ENCODE assay signal across 15 cellular contexts in genomic region chr11:2570841-2571597, GRCh38.
"Had no signal": no experiment of that assay in that cellular context is flagged by ENCODE, and none has a peak within 500 bp of the region (broad histone marks: within the 10 kb centered on the region; RNA-seq: fewer than 3 reads in every experiment).

No MANE protein-coding gene starts in this region.

- ATAC-seq: activated CD8-positive, alpha-beta T cell treated with anti-CD3 and anti-CD28 coated beads, Interleukin-2, amount 10 ng/mL, durations not matched to agents 7 days and 5 days; foreskin keratinocyte; naive thymus-derived CD4-positive, alpha-beta T cell had no signal

- FAIRE-seq: TTC549 had no signal

- H3K4me3 ChIP-seq: hepatocyte, lung, tibial artery had no signal

- H3K9me3 ChIP-seq: tibial artery had no signal

- H3K4me1 ChIP-seq: foreskin keratinocyte, tibial artery had no signal

- H3K27me3 ChIP-seq: foreskin keratinocyte, hepatocyte, tibial artery had no signal

- H3K36me3 ChIP-seq: tibial artery had no signal

- H3K27ac ChIP-seq: foreskin keratinocyte, hepatocyte, tibial artery had no signal

- DNase-seq: activated CD4-positive, alpha-beta T cell treated with anti-CD3 and anti-CD28 coated beads for 1 hour; activated CD4-positive, alpha-beta T cell treated with anti-CD3 and anti-CD28 coated beads, Interleukin-2, amount 50 U/mL, for 1 hour; activated CD8-positive, alpha-beta T cell treated with anti-CD3 and anti-CD28 coated beads, Interleukin-2, amount 10 ng/mL, durations not matched to agents 7 days and 5 days; amygdala; effector CD4-positive, alpha-beta T cell; erythroblast; foreskin keratinocyte; naive thymus-derived CD4-positive, alpha-beta T cell; retina; stimulated activated CD4-positive, alpha-beta T cell treated with anti-CD3 and anti-CD28 coated beads, Interleukin-1b, Interleukin-23, amount 100 ng/mL, for 48 hours; substantia nigra had no signal
